Comparison of ENCODE assay signal across 7 cellular contexts in genomic region chr6:43370003-43370580, GRCh38. TPM values are rescaled to one million over a fixed set of nuclear protein-coding genes. Genes with fewer than 3 reads are reported as not detected.
A peak's percentile ranks its signal among the peaks of the same experiment; 100 is the strongest.
DNase-seq lines count a peak whose midpoint lies in the region; ATAC-seq, FAIRE-seq and TF ChIP-seq lines count a peak whose summit lies in the region.
"Not testable (repeated sequence)": the region's sequence is repeated elsewhere in the genome, so short reads cannot be mapped to it uniquely, and the experiment has no call there.

No MANE protein-coding gene starts in this region.

- H3K36me3 ChIP-seq in MG63; H1 (ENCODE audit: control insufficient read depth in 2 of 4, insufficient read depth in 4 of 4, low read length in 3 of 4); HepG2 (replicated peaks in 1 of 2; ENCODE audit: control insufficient read depth in 1 of 2, insufficient read depth in 2 of 2, low read length in 2 of 2); psoas muscle (ENCODE audit: insufficient read depth in 1 of 2, low read depth in 1 of 2): not testable (repeated sequence)

- not testable (repeated sequence) for H3K14ac ChIP-seq in H1 (ENCODE audit: insufficient read length)

- not testable (repeated sequence) for H3K56ac ChIP-seq in H1 (replicated peaks; ENCODE audit: insufficient read length, low read depth, low read length)

- H3K23ac ChIP-seq in H1 (ENCODE audit: insufficient read length): not testable (repeated sequence)

- H4K20me1 ChIP-seq in H1 (replicated peaks in 1 of 2; ENCODE audit: control insufficient read depth in 1 of 2, insufficient read depth in 2 of 2, low read length in 2 of 2); HepG2 (ENCODE audit: insufficient read depth, low read length): not testable (repeated sequence)

- not testable (repeated sequence) for H3K27me3 Mint-ChIP-seq in activated T-helper 1 cell treated with anti-CD3 and anti-CD28 coated beads, Interleukin-12 subunit alpha, Interleukin-12 subunit beta, Interleukin-2, Interleukin-4 antibody, amounts not matched to agents 30 ng/mL and 10 ng/mL and 1 ng/mL, durations not matched to agents 14 hours and 24 hours and 36 hours (ENCODE audit: insufficient read depth)

- H3K27ac ChIP-seq in H1 (ENCODE audit: low read depth, low read length); HepG2 (ENCODE audit: extremely low read length, insufficient read depth, low read length): not testable (repeated sequence)
- H3K27ac ChIP-seq in psoas muscle: peak overlapping the region; percentile 81

- H3K18ac ChIP-seq in H1 (ENCODE audit: extremely low read depth, low read length): not testable (repeated sequence)

- not testable (repeated sequence) for TF ChIP-seq POLR2A in H1 (IDR thresholded peaks at IDR 0.05; ENCODE audit: control extremely low read depth in 1 of 2, low read depth in 2 of 2, low read length in 2 of 2); HepG2 (IDR thresholded peaks at IDR 0.05; ENCODE audit: insufficient read depth in 1 of 2, low read depth in 2 of 2, low read length in 2 of 2)

- not testable (repeated sequence) for H3K79me2 ChIP-seq in H1 (ENCODE audit: control insufficient read depth in 1 of 2, insufficient read depth in 2 of 2, low read length in 2 of 2)
- peaks cover 12% of the 10 kb centered on the region for H3K79me2 ChIP-seq in HepG2 (ENCODE audit: insufficient read depth, low read length)

- in situ Hi-C loops in HepG2 (cut with HindIII; ENCODE audit: extremely low pct_ligation_motif_present, low pct_unique_long_range_greater_than_20kb): not testable (repeated sequence)

- H3K23me2 ChIP-seq in H1 (ENCODE audit: low read depth, low read length): peaks cover 11% of the 10 kb centered on the region

- H2BK12ac ChIP-seq in H1 (ENCODE audit: low read depth, low read length): not testable (repeated sequence)

- H4K8ac ChIP-seq in H1 (ENCODE audit: extremely low read depth, insufficient read depth, low read length): peak overlapping the region; percentile 29; the same call in 1 of the 2 replicates

- peak overlapping the region; percentile 39; the same call in 1 of the 2 replicates for H2BK5ac ChIP-seq in H1 (ENCODE audit: low read depth, low read length)

- ATAC-seq in GM18873 (IDR thresholded peaks at IDR 0.05; ENCODE audit: low FRiP score, unreplicated experiment) (peak; percentile 10), HG02642 (IDR thresholded peaks at IDR 0.05; ENCODE audit: poor library complexity, unreplicated experiment) (peak; percentile 7)
- not testable (repeated sequence) for ATAC-seq in HepG2, psoas muscle

- H4K91ac ChIP-seq in H1 (replicated peaks; ENCODE audit: insufficient read length, low read length): peak overlapping the region; percentile 88

- H3K79me1 ChIP-seq in H1 (ENCODE audit: low read depth, low read length): not testable (repeated sequence)

- H4K5ac ChIP-seq in H1 (ENCODE audit: insufficient read length, low read depth, low read length): peak overlapping the region; percentile 78

- 0 out of 2 replicates have a peak overlapping the region, but pooled peaks have one; percentile 61 for H2BK20ac ChIP-seq in H1 (ENCODE audit: low read length)

- not testable (repeated sequence) for H3K27me3 ChIP-seq in MG63; HepG2 (ENCODE audit: control insufficient read depth in 1 of 2, insufficient read depth in 2 of 2, low read length in 2 of 2); psoas muscle (ENCODE audit: insufficient read depth in 3 of 3, low read length in 2 of 3)
- peaks cover 2 to 12% (median 8%) of the 10 kb centered on the region in 4 experiments; a peak in 6 of 7 replicates for H3K27me3 ChIP-seq in H1 (replicated peaks in 1 of 4; ENCODE audit: control insufficient read depth in 3 of 4, extremely low read depth in 1 of 4, insufficient read depth in 3 of 4, low read length in 3 of 4)

- H3K27ac Mint-ChIP-seq in activated T-helper 1 cell treated with anti-CD3 and anti-CD28 coated beads, Interleukin-12 subunit alpha, Interleukin-12 subunit beta, Interleukin-2, Interleukin-4 antibody, amounts not matched to agents 30 ng/mL and 10 ng/mL and 1 ng/mL, durations not matched to agents 14 hours and 24 hours and 36 hours: peak overlapping the region; percentile 91

- BruUV-seq in HepG2 (replicated peaks; lab: Mats Ljungman, UMichigan): TSS peak; percentile 88

- not testable (repeated sequence) for TF ChIP-seq RAD21 in H1 (IDR thresholded peaks at IDR 0.05 in 1 of 2, conservative IDR thresholded peaks at IDR 0.05 in 1 of 2; ENCODE audit: low read depth in 2 of 2, low read length in 2 of 2); HepG2 (CRISPR knock-in tag; IDR thresholded peaks at IDR 0.05)

- not testable (repeated sequence) for H3K4me1 ChIP-seq in H1 (replicated peaks in 1 of 4; ENCODE audit: control insufficient read depth in 3 of 4, insufficient read depth in 4 of 4, low read length in 3 of 4)
- H3K4me1 ChIP-seq in HepG2 (ENCODE audit: insufficient read depth, low read length) (peaks cover 38% of the 10 kb centered on the region), psoas muscle (peaks cover 13% of the 10 kb centered on the region)

- not testable (repeated sequence) for H2BK120ac ChIP-seq in H1 (replicated peaks; ENCODE audit: low read depth, low read length)

- POLR2A ChIA-PET in H1 (lab: Charles Lee; ENCODE audit: partially characterized antibody) (interaction anchor here (0.5 to 1.7 kb wide), 14 partner anchors 8 to 198 kb away, joined by 3 to 5 read pairs (median 4); partner anchors contain the start of gene DNPH1), HepG2 (lab: Yijun Ruan, JAX) (interaction anchor here (0.7 to 3.8 kb wide), 29 partner anchors 8 to 310 kb away, joined by 3 to 17 read pairs (median 5); partner anchors contain the start of genes ABCC10, CUL9, DNPH1 and LRRC73)

- H3K4me3 Mint-ChIP-seq in activated T-helper 1 cell treated with anti-CD3 and anti-CD28 coated beads, Interleukin-12 subunit alpha, Interleukin-12 subunit beta, Interleukin-2, Interleukin-4 antibody, amounts not matched to agents 30 ng/mL and 10 ng/mL and 1 ng/mL, durations not matched to agents 14 hours and 24 hours and 36 hours: peak overlapping the region; percentile 83

- H3K9ac ChIP-seq in H1 (replicated peaks in 1 of 4; ENCODE audit: extremely low read depth in 1 of 4, low read depth in 3 of 4, low read length in 3 of 4): peak overlapping the region in 1 of 4 experiments; percentile 72; a peak in 3 of 7 replicates
- H3K9ac ChIP-seq in HepG2 (ENCODE audit: insufficient read depth, low read depth, low read length): not testable (repeated sequence)

- not testable (repeated sequence) for H3K9me3 Mint-ChIP-seq in activated T-helper 1 cell treated with anti-CD3 and anti-CD28 coated beads, Interleukin-12 subunit alpha, Interleukin-12 subunit beta, Interleukin-2, Interleukin-4 antibody, amounts not matched to agents 30 ng/mL and 10 ng/mL and 1 ng/mL, durations not matched to agents 14 hours and 24 hours and 36 hours

- not testable (repeated sequence) for H3K9me3 ChIP-seq in MG63; H1 (ENCODE audit: insufficient read depth in 2 of 2, low read depth in 1 of 2, low read length in 1 of 2); HepG2 (ENCODE audit: low read length); psoas muscle

- not testable (repeated sequence) for DNase-seq in MG63; activated T-helper 1 cell treated with anti-CD3 and anti-CD28 coated beads, Interleukin-12 subunit alpha, Interleukin-12 subunit beta, Interleukin-2, Interleukin-4 antibody, amounts not matched to agents 30 ng/mL and 10 ng/mL and 1 ng/mL, durations not matched to agents 14 hours and 24 hours and 36 hours (ENCODE audit: low spot score); H1 (ENCODE audit: low read depth in 1 of 2, low spot score in 2 of 2); HepG2 (ENCODE audit: low spot score); psoas muscle

- TF ChIP-seq EP300 in H1 (IDR thresholded peaks at IDR 0.05; ENCODE audit: borderline replicate concordance in 1 of 2, low read depth in 2 of 2, low read length in 2 of 2); HepG2 (IDR thresholded peaks at IDR 0.05; ENCODE audit: low read depth in 2 of 2, low read length in 2 of 2); HepG2 (CRISPR knock-in tag; IDR thresholded peaks at IDR 0.05; ENCODE audit: borderline replicate concordance): not testable (repeated sequence)

- H3K36me3 Mint-ChIP-seq in activated T-helper 1 cell treated with anti-CD3 and anti-CD28 coated beads, Interleukin-12 subunit alpha, Interleukin-12 subunit beta, Interleukin-2, Interleukin-4 antibody, amounts not matched to agents 30 ng/mL and 10 ng/mL and 1 ng/mL, durations not matched to agents 14 hours and 24 hours and 36 hours (ENCODE audit: low read depth): not testable (repeated sequence)

- FAIRE-seq in H1 (lab: Jason Lieb, UNC); HepG2 (lab: Jason Lieb, UNC): not testable (repeated sequence)

- H3K4me3 ChIP-seq in MG63: peak overlapping the region; percentile 59
- peak overlapping the region; percentile 38 to 86 (median 67) for H3K4me3 ChIP-seq in H1 (ENCODE audit: extremely low read depth in 1 of 4, insufficient read depth in 2 of 4, low read depth in 3 of 4, low read length in 4 of 4)
- peak overlapping the region in 2 of 3 experiments; percentile 66 to 81; a peak in 2 of 6 replicates for H3K4me3 ChIP-seq in HepG2 (replicated peaks in 1 of 3; ENCODE audit: insufficient read depth in 1 of 3, low read depth in 2 of 3, low read length in 3 of 3)
- H3K4me3 ChIP-seq in psoas muscle: peak overlapping the region; percentile 86

- intact Hi-C loops in activated T-helper 1 cell treated with anti-CD3 and anti-CD28 coated beads, Interleukin-12 subunit alpha, Interleukin-12 subunit beta, Interleukin-2, Interleukin-4 antibody, amounts not matched to agents 30 ng/mL and 10 ng/mL and 1 ng/mL, durations not matched to agents 14 hours and 24 hours and 36 hours (cut with micrococcal nuclease); HepG2 (cut with micrococcal nuclease; ENCODE audit: unreplicated experiment); psoas muscle (cut with DNase I): not testable (repeated sequence)

- not testable (repeated sequence) for TF ChIP-seq CTCF in H1 (IDR thresholded peaks at IDR 0.05; ENCODE audit: control extremely low read depth in 1 of 3, insufficient read depth in 1 of 3, low read depth in 1 of 3, low read length in 3 of 3); HepG2 (CRISPR knock-in tag; IDR thresholded peaks at IDR 0.05); psoas muscle (IDR thresholded peaks at IDR 0.05)

- not testable (repeated sequence) for H2BK15ac ChIP-seq in H1 (ENCODE audit: low read length)

- not testable (repeated sequence) for H3K4ac ChIP-seq in H1 (replicated peaks; ENCODE audit: insufficient read length, low read depth, low read length)

- H3K4me2 ChIP-seq in H1 (ENCODE audit: insufficient read depth in 1 of 2, low read depth in 2 of 2, low read length in 2 of 2) (peak overlapping the region; percentile 74 to 99), HepG2 (ENCODE audit: low read depth, low read length) (peak overlapping the region; percentile 64)

- CTCF ChIA-PET in H1 (lab: Charles Lee; ENCODE audit: partially characterized antibody): interaction anchor here (0.6 to 2.3 kb wide), 9 partner anchors 12 to 193 kb away, joined by 3 to 8 read pairs (median 3); partner anchors contain the start of gene CRIP3
- CTCF ChIA-PET in HepG2 (lab: Yijun Ruan, JAX; ENCODE audit: low intra/inter-chr PET ratio, low total read pairs): not testable (repeated sequence)

- WGBS in H1 (ENCODE audit: extremely low coverage in 1 of 2, insufficient coverage in 1 of 2, insufficient read length in 1 of 2, insufficient replicate concordance in 2 of 2, low coverage in 1 of 2, low lambda C conversion rate in 2 of 2, missing lambda C conversion rate in 1 of 2), 2 experiments: 71% methylated on average over 16 of the region's 16 CpGs; no CpG with 5 or more reads in 1 of the 2 experiments
- 82% methylated on average over 16 of the region's 16 CpGs for WGBS in HepG2 (ENCODE audit: low lambda C conversion rate)
- WGBS in psoas muscle, 3 donors: 34 to 42% (median 39%) methylated on average over 16 of the region's 16 CpGs

- H2AFZ ChIP-seq in H1 (ENCODE audit: low read length) (peak overlapping the region; percentile 36; the same call in 1 of the 2 replicates), HepG2 (ENCODE audit: low read length) (peak overlapping the region; percentile 15)

- H2AK5ac ChIP-seq in H1 (ENCODE audit: low read depth, low read length): not testable (repeated sequence)

- H3K4me1 Mint-ChIP-seq in activated T-helper 1 cell treated with anti-CD3 and anti-CD28 coated beads, Interleukin-12 subunit alpha, Interleukin-12 subunit beta, Interleukin-2, Interleukin-4 antibody, amounts not matched to agents 30 ng/mL and 10 ng/mL and 1 ng/mL, durations not matched to agents 14 hours and 24 hours and 36 hours (ENCODE audit: low read depth): peaks cover 36% of the 10 kb centered on the region

RNA-seq across cellular contexts. Expression of gene ZNF318, which starts 0.6 kb away (rescaled TPM):
- total RNA-seq in MG63 (2014; rRNA removed; shearing (Covaris generic); ENCODE audit: low replicate concordance): 1.2 and 1.3 TPM in 2 replicates
- total RNA-seq in activated T-helper 1 cell treated with anti-CD3 and anti-CD28 coated beads, Interleukin-12 subunit alpha, Interleukin-12 subunit beta, Interleukin-2, Interleukin-4 antibody, amounts not matched to agents 30 ng/mL and 10 ng/mL and 1 ng/mL, durations not matched to agents 14 hours and 24 hours and 36 hours: 9.1 and 9.7 TPM in 2 replicates
- total RNA-seq in H1 (2021; fragmentation: NEBNext Ultra II Directional; extraction: Animal tissue kit (Norgen Biotek cat#: 25700)): 22.1 and 22.3 TPM in 2 replicates
- polyA plus RNA-seq in H1 (2011; rRNA removed): 10.2 and 11.1 TPM in 2 replicates
- polyA plus RNA-seq in H1 (2011; cell fraction: cytosol; rRNA removed): 10.2 TPM
- polyA plus RNA-seq in H1 (2011; cell fraction: nucleus; rRNA removed): 27.1 TPM
- 8.5 to 12.2 TPM (median 10.9 TPM) in 4 replicates for polyA plus RNA-seq in H1 (2012, experiment 1 of 2)
- 1.4 TPM for polyA plus RNA-seq in H1 (2012, experiment 2 of 2)
- polyA plus RNA-seq in H1 (2013, experiment 1 of 2): 13.6 TPM
- 12.2 TPM for polyA plus RNA-seq in H1 (2013, experiment 2 of 2)
- polyA minus RNA-seq in H1 (2011; rRNA and poly(A)+ RNA removed): 29.7 and 32.2 TPM in 2 replicates
- 14.8 TPM for polyA minus RNA-seq in H1 (2011; cell fraction: cytosol; rRNA and poly(A)+ RNA removed)
- 19.5 TPM for polyA minus RNA-seq in H1 (2011; cell fraction: nucleus; rRNA and poly(A)+ RNA removed)
- total RNA-seq in HepG2 (2016; rRNA removed; fragmentation: Illumina TruSeq; extraction: Trizol): 13.0 and 19.4 TPM in 2 replicates
- total RNA-seq in HepG2 (2016; cell fraction: cytosol; rRNA removed; fragmentation: Illumina TruSeq; extraction: Trizol; ENCODE audit: low read depth): 1.6 TPM in 2 replicates
- total RNA-seq in HepG2 (2016; cell fraction: insoluble cytoplasmic fraction; rRNA removed; fragmentation: Illumina TruSeq; extraction: Trizol): 11.9 and 17.8 TPM in 2 replicates
- 5.6 and 6.6 TPM in 2 replicates for total RNA-seq in HepG2 (2016; cell fraction: membrane; rRNA removed; fragmentation: Illumina TruSeq; extraction: Trizol)
- 16.1 and 16.5 TPM in 2 replicates for total RNA-seq in HepG2 (2016; cell fraction: nucleus; rRNA removed; fragmentation: Illumina TruSeq; extraction: Trizol)
- polyA plus RNA-seq in HepG2 (2011; rRNA removed): 14.5 and 15.1 TPM in 2 replicates
- 9.0 and 11.7 TPM in 2 replicates for polyA plus RNA-seq in HepG2 (2011; cell fraction: cytosol; rRNA removed)
- polyA plus RNA-seq in HepG2 (2011; cell fraction: nucleus; rRNA removed): 23.4 and 27.7 TPM in 2 replicates
- 14.6 and 16.4 TPM in 2 replicates for polyA plus RNA-seq in HepG2 (2012)
- polyA plus RNA-seq in HepG2 (2016; cell fraction: cytosol; fragmentation: Illumina TruSeq; extraction: Trizol; ENCODE audit: low read depth): 0.93 and 1.1 TPM in 2 replicates
- polyA plus RNA-seq in HepG2 (2016; cell fraction: insoluble cytoplasmic fraction; fragmentation: Illumina TruSeq; extraction: Trizol; ENCODE audit: low read depth): 13.7 and 15.1 TPM in 2 replicates
- polyA plus RNA-seq in HepG2 (2016; cell fraction: membrane; fragmentation: Illumina TruSeq; extraction: Trizol; ENCODE audit: low read depth): 1.8 and 2.1 TPM in 2 replicates
- 26.2 and 27.0 TPM in 2 replicates for polyA plus RNA-seq in HepG2 (2016; cell fraction: nucleus; fragmentation: Illumina TruSeq; extraction: Trizol; ENCODE audit: insufficient read depth, low read depth)
- polyA minus RNA-seq in HepG2 (2011; rRNA and poly(A)+ RNA removed; ENCODE audit: low replicate concordance): 38.1 and 51.2 TPM in 2 replicates
- 19.6 and 24.3 TPM in 2 replicates for polyA minus RNA-seq in HepG2 (2011; cell fraction: cytosol; rRNA and poly(A)+ RNA removed)
- 20.5 and 30.1 TPM in 2 replicates for polyA minus RNA-seq in HepG2 (2011; cell fraction: nucleus; rRNA and poly(A)+ RNA removed)
- 10 to 100 TPM in 1 of 4 donors, 1 to 10 TPM in 3; 7.7 to 14.3 (median 9.5) TPM for total RNA-seq in psoas muscle
- 10 to 100 TPM in 1 of 3 donors, 1 to 10 TPM in 2; 3.4 to 12.4 (median 4.5) TPM for polyA plus RNA-seq in psoas muscle

RNA-seq across cellular contexts. Expression of gene ABCC10, which starts 57.2 kb away (rescaled TPM):
- 2.1 and 3.5 TPM in 2 replicates for total RNA-seq in MG63 (2014; rRNA removed; shearing (Covaris generic); ENCODE audit: low replicate concordance)
- 40.5 and 43.6 TPM in 2 replicates for total RNA-seq in activated T-helper 1 cell treated with anti-CD3 and anti-CD28 coated beads, Interleukin-12 subunit alpha, Interleukin-12 subunit beta, Interleukin-2, Interleukin-4 antibody, amounts not matched to agents 30 ng/mL and 10 ng/mL and 1 ng/mL, durations not matched to agents 14 hours and 24 hours and 36 hours
- 21.0 and 24.6 TPM in 2 replicates for total RNA-seq in H1 (2021; fragmentation: NEBNext Ultra II Directional; extraction: Animal tissue kit (Norgen Biotek cat#: 25700))
- 15.5 and 22.3 TPM in 2 replicates for polyA plus RNA-seq in H1 (2011; rRNA removed)
- 13.9 TPM for polyA plus RNA-seq in H1 (2011; cell fraction: cytosol; rRNA removed)
- polyA plus RNA-seq in H1 (2011; cell fraction: nucleus; rRNA removed): 52.6 TPM
- 15.1 to 19.4 TPM (median 15.8 TPM) in 4 replicates for polyA plus RNA-seq in H1 (2012, experiment 1 of 2)
- polyA plus RNA-seq in H1 (2012, experiment 2 of 2): 16.5 TPM
- polyA plus RNA-seq in H1 (2013, experiment 1 of 2): 20.3 TPM
- polyA plus RNA-seq in H1 (2013, experiment 2 of 2): 19.2 TPM
- polyA minus RNA-seq in H1 (2011; rRNA and poly(A)+ RNA removed): 10.9 and 14.8 TPM in 2 replicates
- polyA minus RNA-seq in H1 (2011; cell fraction: cytosol; rRNA and poly(A)+ RNA removed): 11.5 TPM
- polyA minus RNA-seq in H1 (2011; cell fraction: nucleus; rRNA and poly(A)+ RNA removed): 25.2 TPM
- 11.2 and 24.3 TPM in 2 replicates for total RNA-seq in HepG2 (2016; rRNA removed; fragmentation: Illumina TruSeq; extraction: Trizol)
- total RNA-seq in HepG2 (2016; cell fraction: cytosol; rRNA removed; fragmentation: Illumina TruSeq; extraction: Trizol; ENCODE audit: low read depth): 3.0 and 3.3 TPM in 2 replicates
- total RNA-seq in HepG2 (2016; cell fraction: insoluble cytoplasmic fraction; rRNA removed; fragmentation: Illumina TruSeq; extraction: Trizol): 8.8 and 26.6 TPM in 2 replicates
- total RNA-seq in HepG2 (2016; cell fraction: membrane; rRNA removed; fragmentation: Illumina TruSeq; extraction: Trizol): 6.5 and 8.3 TPM in 2 replicates
- total RNA-seq in HepG2 (2016; cell fraction: nucleus; rRNA removed; fragmentation: Illumina TruSeq; extraction: Trizol): 31.0 and 40.1 TPM in 2 replicates
- polyA plus RNA-seq in HepG2 (2011; rRNA removed): 16.0 and 24.1 TPM in 2 replicates
- 11.8 and 12.5 TPM in 2 replicates for polyA plus RNA-seq in HepG2 (2011; cell fraction: cytosol; rRNA removed)
- 91.9 and 94.6 TPM in 2 replicates for polyA plus RNA-seq in HepG2 (2011; cell fraction: nucleus; rRNA removed)
- polyA plus RNA-seq in HepG2 (2012): 11.7 and 19.9 TPM in 2 replicates
- 3.1 and 3.3 TPM in 2 replicates for polyA plus RNA-seq in HepG2 (2016; cell fraction: cytosol; fragmentation: Illumina TruSeq; extraction: Trizol; ENCODE audit: low read depth)
- polyA plus RNA-seq in HepG2 (2016; cell fraction: insoluble cytoplasmic fraction; fragmentation: Illumina TruSeq; extraction: Trizol; ENCODE audit: low read depth): 5.9 and 7.7 TPM in 2 replicates
- 3.2 and 4.6 TPM in 2 replicates for polyA plus RNA-seq in HepG2 (2016; cell fraction: membrane; fragmentation: Illumina TruSeq; extraction: Trizol; ENCODE audit: low read depth)
- polyA plus RNA-seq in HepG2 (2016; cell fraction: nucleus; fragmentation: Illumina TruSeq; extraction: Trizol; ENCODE audit: insufficient read depth, low read depth): 59.5 and 67.0 TPM in 2 replicates
- 17.7 and 40.9 TPM in 2 replicates for polyA minus RNA-seq in HepG2 (2011; rRNA and poly(A)+ RNA removed; ENCODE audit: low replicate concordance)
- polyA minus RNA-seq in HepG2 (2011; cell fraction: cytosol; rRNA and poly(A)+ RNA removed): 14.1 and 14.5 TPM in 2 replicates
- 36.8 and 38.7 TPM in 2 replicates for polyA minus RNA-seq in HepG2 (2011; cell fraction: nucleus; rRNA and poly(A)+ RNA removed)
- 10 to 100 TPM in 2 of 4 donors, 1 to 10 TPM in 2; 7.8 to 11.0 (median 9.9) TPM for total RNA-seq in psoas muscle
- 1 to 10 TPM; 8.9 to 9.9 (median 8.9) TPM for polyA plus RNA-seq in psoas muscle
